14 cellular contexts compared by ENCODE assay signal in the genomic region with DNA sequence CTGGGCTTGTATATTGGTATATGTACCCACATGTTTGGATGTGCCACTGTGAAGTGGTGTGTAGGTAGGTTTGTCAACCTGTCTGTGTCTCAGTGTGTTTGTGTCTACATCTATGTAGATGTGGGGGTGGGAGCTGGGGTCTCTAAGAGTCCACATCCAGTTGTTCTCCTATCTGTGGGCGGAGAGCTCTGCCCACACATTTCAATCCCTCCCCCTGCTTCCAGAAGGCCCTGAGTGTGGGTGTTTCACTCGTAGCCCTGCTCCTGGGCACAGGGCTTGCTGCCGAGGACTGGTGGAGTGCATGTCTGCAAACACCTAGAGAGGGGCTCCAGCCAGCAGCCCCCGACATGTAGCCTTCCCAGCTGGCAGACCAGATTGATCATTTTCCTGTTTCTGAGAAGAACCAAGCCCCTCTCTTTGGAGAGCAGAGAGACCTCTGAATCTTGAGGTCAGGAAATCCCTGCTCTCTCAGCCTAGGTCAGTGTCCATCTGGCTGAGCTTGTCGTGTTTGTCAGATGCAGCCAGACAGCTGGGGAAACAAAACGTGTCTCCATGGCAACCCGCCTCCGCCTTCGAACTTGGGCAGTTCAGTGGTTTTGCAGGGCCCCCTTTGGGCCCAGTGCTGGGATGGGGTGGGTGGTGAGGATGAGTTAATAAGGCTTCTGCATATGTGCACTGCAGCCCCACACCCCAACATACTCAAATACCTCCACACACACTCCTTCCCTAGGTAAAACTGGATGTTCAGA. TPM values are rescaled to one million over a fixed set of nuclear protein-coding genes. Genes with fewer than 3 reads are reported as not detected.
DNase-seq lines count a peak whose midpoint lies in the region; TF ChIP-seq lines count a peak whose summit lies in the region.
"Had no signal": no experiment of that assay in that cellular context is flagged by ENCODE, and none has a peak within 500 bp of the region (broad histone marks: within the 10 kb centered on the region; RNA-seq: fewer than 3 reads in every experiment).

No MANE protein-coding gene starts in this region.

- H3K27ac Mint-ChIP-seq in neural progenitor cell: peak overlapping the region; percentile 91
- H3K27ac Mint-ChIP-seq: CD14-positive monocyte had no signal

- H4K20me1 ChIP-seq in neural progenitor cell (ENCODE audit: low read depth): peaks cover 4% of the 10 kb centered on the region

- H3K36me3 ChIP-seq in ectodermal cell (ENCODE audit: control insufficient read depth, insufficient read depth, low read length) (no peaks in the 10 kb centered on the region), neural progenitor cell (no peaks in the 10 kb centered on the region)
- H3K36me3 ChIP-seq: MG63, sigmoid colon had no signal

- H3K27me3 Mint-ChIP-seq in neural progenitor cell (ENCODE audit: insufficient read depth, low read depth): peaks cover 14% of the 10 kb centered on the region

- H3K27ac ChIP-seq in ectodermal cell (ENCODE audit: insufficient read depth, low read depth, low read length, poor library complexity, severe bottlenecking): peak overlapping the region; percentile 63
- H3K27ac ChIP-seq in neural progenitor cell: no peak overlapping the region
- H3K27ac ChIP-seq: sigmoid colon had no signal

- H3K9ac ChIP-seq in neural progenitor cell: no peak overlapping the region

- no peaks in the 10 kb centered on the region for H3K9me3 ChIP-seq in ectodermal cell (ENCODE audit: control insufficient read depth, low read length)
- no peaks in the 10 kb centered on the region for H3K9me3 ChIP-seq in neural progenitor cell (ENCODE audit: low read depth)
- H3K9me3 ChIP-seq: MG63, sigmoid colon had no signal

- 63 to 72% methylated on average over 9 of the region's 9 CpGs for WGBS in ectodermal cell, 2 experiments

- peak overlapping the region; percentile 69 for H3K4me3 Mint-ChIP-seq in neural progenitor cell
- H3K4me3 Mint-ChIP-seq: CD14-positive monocyte, naive B cell had no signal

- H2AFZ ChIP-seq in neural progenitor cell (replicated peaks): no peak overlapping the region

- peak; percentile 50 for DNase-seq in GM12865 (ENCODE audit: low read depth)
- peak; percentile 36 for DNase-seq in NCI-H146 (lab: John Stamatoyannopoulos, UW)
- DNase-seq in neural progenitor cell (ENCODE audit: low spot score): peak; percentile 58
- DNase-seq in hypothalamus (lab: John Stamatoyannopoulos, UW): no peak
- no peak for DNase-seq in occipital lobe (lab: John Stamatoyannopoulos, UW)
- DNase-seq in DMS153 (lab: John Stamatoyannopoulos, UW): no peak
- DNase-seq: activated CD4-positive, alpha-beta T cell treated with anti-CD3 and anti-CD28 coated beads, Interleukin-2, amount 50 U/mL, for 1 hour; kidney glomerular epithelial cell; MG63; naive B cell; RPMI8226; sigmoid colon had no signal

- H3K4me1 Mint-ChIP-seq in neural progenitor cell: peaks cover 38% of the 10 kb centered on the region
- H3K4me1 Mint-ChIP-seq: CD14-positive monocyte, naive B cell had no signal

- H3K36me3 Mint-ChIP-seq in neural progenitor cell: no peaks in the 10 kb centered on the region
- H3K36me3 Mint-ChIP-seq: CD14-positive monocyte, naive B cell had no signal

- no peak overlapping the region for H3K4me2 ChIP-seq in neural progenitor cell

- no peaks in the 10 kb centered on the region for H3K9me3 Mint-ChIP-seq in neural progenitor cell
- H3K9me3 Mint-ChIP-seq: CD14-positive monocyte, naive B cell had no signal

- peaks cover 34% of the 10 kb centered on the region for H3F3A ChIP-seq in neural progenitor cell (ENCODE audit: low read depth)

- H3K27me3 ChIP-seq in ectodermal cell (ENCODE audit: control insufficient read depth, insufficient read depth, low read length, poor library complexity, severe bottlenecking): no peaks in the 10 kb centered on the region
- H3K27me3 ChIP-seq in neural progenitor cell: no peaks in the 10 kb centered on the region
- H3K27me3 ChIP-seq: MG63, sigmoid colon had no signal

- H3K79me2 ChIP-seq in neural progenitor cell (ENCODE audit: low read depth): no peaks in the 10 kb centered on the region

- TF ChIP-seq CTCF in GM12865 (IDR thresholded peaks at IDR 0.05; ENCODE audit: insufficient read depth, low read depth, low read length, missing control alignments) (no peak), neural progenitor cell (IDR thresholded peaks at IDR 0.05) (no peak)

- H3K4me1 ChIP-seq in ectodermal cell (ENCODE audit: control insufficient read depth, insufficient read depth, low read length) (peaks cover 27% of the 10 kb centered on the region), neural progenitor cell (peaks cover 27% of the 10 kb centered on the region)
- H3K4me1 ChIP-seq: sigmoid colon had no signal

- H3K4me3 ChIP-seq in GM12865 (ENCODE audit: low read depth, low read length) (no peak overlapping the region), ectodermal cell (ENCODE audit: insufficient read depth, low read depth, low read length) (no peak overlapping the region), neural progenitor cell (no peak overlapping the region)
- H3K4me3 ChIP-seq: MG63, sigmoid colon had no signal

RNA-seq across cellular contexts. Expression of gene SYNC, which starts 31.2 kb away (rescaled TPM):
- polyA plus RNA-seq in ectodermal cell (2013, experiment 1 of 4): not detected
- 0.14 TPM for polyA plus RNA-seq in ectodermal cell (2013, experiment 2 of 4)
- 0.11 TPM for polyA plus RNA-seq in ectodermal cell (2013, experiment 3 of 4)
- polyA plus RNA-seq in ectodermal cell (2013, experiment 4 of 4): 0.08 TPM
- total RNA-seq in neural progenitor cell (ENCODE audit: low replicate concordance) (not detected in 2 replicates), occipital lobe (4.1 TPM)

Comparison
In these comparisons a context has a peak if more than half of its experiments do, and no peak if none do; other contexts are left out.
1. DNase-seq: peak in GM12865 (single experiment), NCI-H146 (single experiment) and neural progenitor cell (single experiment); none in hypothalamus (0 of 51), occipital lobe (single experiment) and DMS153 (single experiment).